In genomic region chr5:34928267-34928666, GRCh38 we compare ENCODE assay signal across 1 cellular context.
TF ChIP-seq lines count a peak whose summit lies in the region.

No MANE protein-coding gene starts in this region.

TF ChIP-seq in neural cell, 6 proteins besides CTCF, POLR2A, EP300 and RAD21:
- TF ChIP-seq REST (IDR thresholded peaks at IDR 0.05; ENCODE audit: borderline replicate concordance) (no peak), TAF1 (IDR thresholded peaks at IDR 0.05; ENCODE audit: low read depth) (no peak), MXI1 (conservative IDR thresholded peaks at IDR 0.05; ENCODE audit: poor library complexity, severe bottlenecking) (no peak), SMC3 (conservative IDR thresholded peaks at IDR 0.05; ENCODE audit: poor library complexity) (no peak), POLR2AphosphoS5 (IDR thresholded peaks at IDR 0.05) (no peak), EZH2 (IDR thresholded peaks at IDR 0.05; ENCODE audit: borderline replicate concordance, insufficient read depth, low read length, poor library complexity, severe bottlenecking) (no peak)
